2 cellular contexts compared by ENCODE assay signal in the genomic region with DNA sequence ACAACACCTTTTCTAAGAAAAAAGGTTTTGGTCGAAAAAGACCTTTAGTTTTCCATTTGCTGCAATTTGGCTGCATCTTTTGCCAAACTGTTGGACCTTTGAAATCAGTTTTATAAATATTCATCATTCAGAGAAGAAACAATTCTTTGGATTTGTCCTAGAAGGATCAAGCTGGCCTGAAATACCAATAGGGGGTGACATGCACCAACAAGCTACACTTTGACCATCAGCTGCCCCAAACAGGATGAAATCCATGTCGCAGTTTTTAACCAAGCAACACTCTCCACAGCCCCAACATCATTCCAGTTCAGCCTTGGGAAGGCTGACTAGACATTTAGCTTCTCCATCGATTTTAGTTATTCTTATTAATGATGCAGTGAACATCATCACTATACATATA.
TF ChIP-seq lines count a peak whose summit lies in the region.

No MANE protein-coding gene starts in this region.

TF ChIP-seq in GM12878, 131 proteins besides CTCF, POLR2A, EP300 and RAD21:
- no peak for TF ChIP-seq SREBF1 (IDR thresholded peaks at IDR 0.05; ENCODE audit: low read length)
- TF ChIP-seq MYB (IDR thresholded peaks at IDR 0.05; ENCODE audit: borderline replicate concordance, low read depth, low read length) = no peak
- TF ChIP-seq SREBF2 (IDR thresholded peaks at IDR 0.05; ENCODE audit: low read length) = no peak
- no peak for TF ChIP-seq YY1 (IDR thresholded peaks at IDR 0.05; ENCODE audit: low read depth, low read length)
- TF ChIP-seq CBX5 (IDR thresholded peaks at IDR 0.05; ENCODE audit: low read depth) = no peak
- no peak for TF ChIP-seq ZNF207 (IDR thresholded peaks at IDR 0.05; ENCODE audit: borderline replicate concordance)
- no peak for TF ChIP-seq BMI1 (IDR thresholded peaks at IDR 0.05; ENCODE audit: borderline replicate concordance)
- TF ChIP-seq ZBED1 (IDR thresholded peaks at IDR 0.05; ENCODE audit: borderline replicate concordance) = no peak
- no peak for TF ChIP-seq SMARCA5 (IDR thresholded peaks at IDR 0.05)
- no peak for TF ChIP-seq PAX8 (IDR thresholded peaks at IDR 0.05)
- no peak for TF ChIP-seq BRCA1 (IDR thresholded peaks at IDR 0.05; ENCODE audit: low read depth, low read length)
- TF ChIP-seq ZNF384 (IDR thresholded peaks at IDR 0.05; ENCODE audit: borderline replicate concordance, low read depth, low read length) = no peak
- TF ChIP-seq, protein P1, sequence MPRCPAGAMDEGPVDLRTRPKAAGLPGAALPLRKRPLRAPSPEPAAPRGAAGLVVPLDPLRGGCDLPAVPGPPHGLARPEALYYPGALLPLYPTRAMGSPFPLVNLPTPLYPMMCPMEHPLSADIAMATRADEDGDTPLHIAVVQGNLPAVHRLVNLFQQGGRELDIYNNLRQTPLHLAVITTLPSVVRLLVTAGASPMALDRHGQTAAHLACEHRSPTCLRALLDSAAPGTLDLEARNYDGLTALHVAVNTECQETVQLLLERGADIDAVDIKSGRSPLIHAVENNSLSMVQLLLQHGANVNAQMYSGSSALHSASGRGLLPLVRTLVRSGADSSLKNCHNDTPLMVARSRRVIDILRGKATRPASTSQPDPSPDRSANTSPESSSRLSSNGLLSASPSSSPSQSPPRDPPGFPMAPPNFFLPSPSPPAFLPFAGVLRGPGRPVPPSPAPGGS (IDR thresholded peaks at IDR 0.05; ENCODE audit: borderline replicate concordance, insufficient read depth, low read depth, low read length, poor library complexity, severe bottlenecking) = no peak
- TF ChIP-seq, protein P2, sequence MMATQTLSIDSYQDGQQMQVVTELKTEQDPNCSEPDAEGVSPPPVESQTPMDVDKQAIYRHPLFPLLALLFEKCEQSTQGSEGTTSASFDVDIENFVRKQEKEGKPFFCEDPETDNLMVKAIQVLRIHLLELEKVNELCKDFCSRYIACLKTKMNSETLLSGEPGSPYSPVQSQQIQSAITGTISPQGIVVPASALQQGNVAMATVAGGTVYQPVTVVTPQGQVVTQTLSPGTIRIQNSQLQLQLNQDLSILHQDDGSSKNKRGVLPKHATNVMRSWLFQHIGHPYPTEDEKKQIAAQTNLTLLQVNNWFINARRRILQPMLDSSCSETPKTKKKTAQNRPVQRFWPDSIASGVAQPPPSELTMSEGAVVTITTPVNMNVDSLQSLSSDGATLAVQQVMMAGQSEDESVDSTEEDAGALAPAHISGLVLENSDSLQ (IDR thresholded peaks at IDR 0.05) = no peak
- TF ChIP-seq GABPA (IDR thresholded peaks at IDR 0.05; ENCODE audit: low read depth) = no peak
- no peak for TF ChIP-seq CHD1 (IDR thresholded peaks at IDR 0.05; ENCODE audit: low read depth, low read length)
- no peak for TF ChIP-seq HSF1 (IDR thresholded peaks at IDR 0.05; ENCODE audit: low read depth, low read length)
- TF ChIP-seq CBX3 (IDR thresholded peaks at IDR 0.05; ENCODE audit: borderline replicate concordance, low read depth) = no peak
- TF ChIP-seq FOS (IDR thresholded peaks at IDR 0.05; ENCODE audit: borderline replicate concordance, extremely low read depth, insufficient read length) = no peak
- TF ChIP-seq TBL1XR1 (IDR thresholded peaks at IDR 0.05; ENCODE audit: low read depth, low read length) = no peak
TF ChIP-seq in GM12878: peak in this region for 0.

TF ChIP-seq in liver, 16 proteins besides CTCF, POLR2A, EP300 and RAD21:
- TF ChIP-seq, protein P3, sequence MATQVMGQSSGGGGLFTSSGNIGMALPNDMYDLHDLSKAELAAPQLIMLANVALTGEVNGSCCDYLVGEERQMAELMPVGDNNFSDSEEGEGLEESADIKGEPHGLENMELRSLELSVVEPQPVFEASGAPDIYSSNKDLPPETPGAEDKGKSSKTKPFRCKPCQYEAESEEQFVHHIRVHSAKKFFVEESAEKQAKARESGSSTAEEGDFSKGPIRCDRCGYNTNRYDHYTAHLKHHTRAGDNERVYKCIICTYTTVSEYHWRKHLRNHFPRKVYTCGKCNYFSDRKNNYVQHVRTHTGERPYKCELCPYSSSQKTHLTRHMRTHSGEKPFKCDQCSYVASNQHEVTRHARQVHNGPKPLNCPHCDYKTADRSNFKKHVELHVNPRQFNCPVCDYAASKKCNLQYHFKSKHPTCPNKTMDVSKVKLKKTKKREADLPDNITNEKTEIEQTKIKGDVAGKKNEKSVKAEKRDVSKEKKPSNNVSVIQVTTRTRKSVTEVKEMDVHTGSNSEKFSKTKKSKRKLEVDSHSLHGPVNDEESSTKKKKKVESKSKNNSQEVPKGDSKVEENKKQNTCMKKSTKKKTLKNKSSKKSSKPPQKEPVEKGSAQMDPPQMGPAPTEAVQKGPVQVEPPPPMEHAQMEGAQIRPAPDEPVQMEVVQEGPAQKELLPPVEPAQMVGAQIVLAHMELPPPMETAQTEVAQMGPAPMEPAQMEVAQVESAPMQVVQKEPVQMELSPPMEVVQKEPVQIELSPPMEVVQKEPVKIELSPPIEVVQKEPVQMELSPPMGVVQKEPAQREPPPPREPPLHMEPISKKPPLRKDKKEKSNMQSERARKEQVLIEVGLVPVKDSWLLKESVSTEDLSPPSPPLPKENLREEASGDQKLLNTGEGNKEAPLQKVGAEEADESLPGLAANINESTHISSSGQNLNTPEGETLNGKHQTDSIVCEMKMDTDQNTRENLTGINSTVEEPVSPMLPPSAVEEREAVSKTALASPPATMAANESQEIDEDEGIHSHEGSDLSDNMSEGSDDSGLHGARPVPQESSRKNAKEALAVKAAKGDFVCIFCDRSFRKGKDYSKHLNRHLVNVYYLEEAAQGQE (IDR thresholded peaks at IDR 0.05) = no peak
- no peak for TF ChIP-seq FOXA2 (IDR thresholded peaks at IDR 0.05)
- no peak for TF ChIP-seq JUND (IDR thresholded peaks at IDR 0.05)
- no peak for TF ChIP-seq HNF4G (IDR thresholded peaks at IDR 0.05)
- no peak for TF ChIP-seq RXRA (IDR thresholded peaks at IDR 0.05)
- TF ChIP-seq EGR1 (IDR thresholded peaks at IDR 0.05; ENCODE audit: low read depth in 2 of 2) = no peak
- no peak for TF ChIP-seq FOXA1 (IDR thresholded peaks at IDR 0.05)
- TF ChIP-seq ZBTB33 (IDR thresholded peaks at IDR 0.05) = no peak
